1 cellular context compared by ENCODE assay signal in genomic region chr19:1131718-1132552, GRCh38.
TF ChIP-seq lines count a peak whose summit lies in the region.

No MANE protein-coding gene starts in this region.

TF ChIP-seq in H1, 55 proteins besides CTCF, POLR2A, EP300 and RAD21:
- TF ChIP-seq TCF12 (IDR thresholded peaks at IDR 0.05; ENCODE audit: low read depth, low read length) (no peak), GABPA (IDR thresholded peaks at IDR 0.05; ENCODE audit: borderline replicate concordance, insufficient read depth, low read length) (peak; percentile 56; the same call in 1 of the 2 replicates), GTF2F1 (IDR thresholded peaks at IDR 0.05; ENCODE audit: borderline replicate concordance, low read depth, low read length) (no peak), BACH1 (IDR thresholded peaks at IDR 0.05; ENCODE audit: low read length) (no peak), CHD1 (IDR thresholded peaks at IDR 0.05; ENCODE audit: low read depth, low read length) (no peak), SIN3A (conservative IDR thresholded peaks at IDR 0.05 in 1 of 2, IDR thresholded peaks at IDR 0.05 in 1 of 2; ENCODE audit: low read depth in 1 of 2, low read length in 2 of 2) (0 out of 4 replicates have a peak, but pooled peaks of 1 of the 2 experiments have one; percentile 30), ZNF274 (IDR thresholded peaks at IDR 0.05; ENCODE audit: borderline replicate concordance, extremely low read depth, low read length) (no peak), EGR1 (IDR thresholded peaks at IDR 0.05; ENCODE audit: borderline replicate concordance, low read depth, low read length) (peak; percentile 67; the same call in 1 of the 2 replicates)
